Comparison of ENCODE assay signal across 18 cellular contexts in the genomic region with DNA sequence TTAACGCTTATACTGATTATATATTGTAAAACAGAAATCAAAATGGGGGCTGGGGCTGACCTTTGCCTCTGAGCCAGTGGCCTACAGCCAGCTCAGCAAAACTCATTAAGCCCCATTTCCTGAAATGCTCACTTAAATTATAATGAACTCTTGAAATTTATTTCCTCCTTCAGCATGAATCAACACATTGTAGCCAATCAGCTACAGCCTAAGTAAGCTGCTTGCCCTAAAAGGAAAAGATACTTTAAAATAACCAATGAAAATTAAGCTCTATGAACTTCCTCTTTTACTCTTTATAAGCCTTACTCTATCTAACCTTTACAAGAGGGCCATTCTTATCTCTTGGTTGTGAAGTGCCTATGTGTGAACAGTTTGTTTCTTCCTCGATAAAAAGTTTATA.
"Had no signal": no experiment of that assay in that cellular context is flagged by ENCODE, and none has a peak within 500 bp of the region (broad histone marks: within the 10 kb centered on the region; RNA-seq: fewer than 3 reads in every experiment).

No MANE protein-coding gene starts in this region.

- H3K27ac Mint-ChIP-seq: activated naive CD4-positive, alpha-beta T cell treated with anti-CD3 and anti-CD28 coated beads, Interleukin-2, amount 50 U/mL, for 24 hours; immature natural killer cell; neural progenitor cell; stimulated activated naive CD8-positive, alpha-beta T cell treated with anti-CD3 and anti-CD28 coated beads, Interleukin-15, amount 100 ng/mL, for 72 hours had no signal

- ATAC-seq: esophagus mucosa; gastrocnemius medialis; left ventricle myocardium superior; naive thymus-derived CD4-positive, alpha-beta T cell; stimulated activated naive CD8-positive, alpha-beta T cell treated with anti-CD3 and anti-CD28 coated beads, Interleukin-15, amount 100 ng/mL, for 72 hours had no signal

- H3K36me3 Mint-ChIP-seq: immature natural killer cell, neural progenitor cell had no signal

- H3K4me1 Mint-ChIP-seq: immature natural killer cell; stimulated activated naive CD8-positive, alpha-beta T cell treated with anti-CD3 and anti-CD28 coated beads, Interleukin-15, amount 100 ng/mL, for 72 hours had no signal

- H3K4me3 Mint-ChIP-seq: activated naive CD4-positive, alpha-beta T cell treated with anti-CD3 and anti-CD28 coated beads, Interleukin-2, amount 50 U/mL, for 24 hours; immature natural killer cell; naive thymus-derived CD4-positive, alpha-beta T cell; neural progenitor cell; stimulated activated naive CD8-positive, alpha-beta T cell treated with anti-CD3 and anti-CD28 coated beads, Interleukin-15, amount 100 ng/mL, for 72 hours had no signal

- DNase-seq: activated CD4-positive, alpha-beta T cell treated with anti-CD3 and anti-CD28 coated beads for 1 hour; activated CD4-positive, alpha-beta T cell treated with anti-CD3 and anti-CD28 coated beads, Interleukin-2, amount 50 U/mL, for 48 hours; activated gamma-delta T cell; cortex of kidney; effector CD4-positive, alpha-beta T cell; gastrocnemius medialis; immature natural killer cell; kidney glomerular epithelial cell; left ventricle myocardium superior; mesenchymal stem cell; naive thymus-derived CD4-positive, alpha-beta T cell; right cardiac atrium; stimulated activated CD4-positive, alpha-beta T cell treated with anti-CD3 and anti-CD28 coated beads, Interleukin-2, amount 100 ng/mL, for 48 hours; stimulated activated naive CD8-positive, alpha-beta T cell treated with anti-CD3 and anti-CD28 coated beads, Interleukin-15, amount 100 ng/mL, for 72 hours; trophoblast cell had no signal
